ENCODE assay signal across 14 cellular contexts in the genomic region with DNA sequence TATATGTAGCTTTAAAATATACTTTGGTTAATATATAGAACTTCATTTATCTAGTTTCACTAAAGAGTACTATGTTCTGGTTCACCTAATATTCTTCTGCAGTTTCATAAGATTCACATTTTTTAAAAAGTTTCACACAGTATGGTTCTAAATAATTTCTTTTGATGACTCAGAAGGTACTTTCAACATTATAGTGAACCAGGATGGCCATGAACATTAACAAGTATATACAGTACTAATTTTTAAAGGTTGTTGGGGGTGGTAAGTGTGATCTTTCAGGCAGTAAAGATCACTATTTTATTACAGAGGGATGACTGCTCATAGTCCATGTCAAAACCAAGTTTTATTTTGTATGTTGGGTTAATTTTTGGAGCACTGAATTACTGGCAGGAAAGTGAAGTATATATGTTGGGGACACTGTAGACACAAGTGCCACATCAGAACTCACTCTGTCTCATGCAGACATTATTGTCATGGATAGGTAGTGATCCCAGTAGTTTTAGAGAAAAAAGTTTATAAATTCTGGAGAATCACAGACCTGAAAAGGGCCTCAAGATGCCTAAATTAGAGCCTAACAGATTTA. TPM values are rescaled to one million over a fixed set of nuclear protein-coding genes. Genes with fewer than 3 reads are reported as not detected.
DNase-seq lines count a peak whose midpoint lies in the region; ATAC-seq and TF ChIP-seq lines count a peak whose summit lies in the region.
"Had no signal": no experiment of that assay in that cellular context is flagged by ENCODE, and none has a peak within 500 bp of the region (broad histone marks: within the 10 kb centered on the region; RNA-seq: fewer than 3 reads in every experiment).

No MANE protein-coding gene starts in this region.

- no peak for TF ChIP-seq CTCF in HFFc6 (IDR thresholded peaks at IDR 0.05)

- H3K4me3 Mint-ChIP-seq in HFFc6: no peak overlapping the region
- no peak overlapping the region for H3K4me3 Mint-ChIP-seq in T-helper 17 cell
- H3K4me3 Mint-ChIP-seq in stimulated activated naive B cell treated with anti-CD40 and anti-IgM and Interleukin-4, amounts not matched to agents 10 μg/mL and 1 μg/mL and 100 μg/mL, for 72 hours: no peak overlapping the region
- H3K4me3 Mint-ChIP-seq: activated CD8-positive, alpha-beta memory T cell treated with anti-CD3 and anti-CD28 coated beads, Interleukin-2, amount 10 ng/mL, durations not matched to agents 7 days and 5 days; brain; T-helper 2 cell treated with Interferon-gamma antibody and Interleukin-4, amounts not matched to agents 5 μg/mL and 100 μg/mL, for 36 hours had no signal

- H3K27me3 Mint-ChIP-seq in HFFc6 (ENCODE audit: insufficient read depth): peaks cover 1% of the 10 kb centered on the region
- H3K27me3 Mint-ChIP-seq in T-helper 17 cell: no peaks in the 10 kb centered on the region
- no peaks in the 10 kb centered on the region for H3K27me3 Mint-ChIP-seq in stimulated activated naive B cell treated with anti-CD40 and anti-IgM and Interleukin-4, amounts not matched to agents 10 μg/mL and 1 μg/mL and 100 μg/mL, for 72 hours
- H3K27me3 Mint-ChIP-seq: activated CD8-positive, alpha-beta memory T cell treated with anti-CD3 and anti-CD28 coated beads, Interleukin-2, amount 10 ng/mL, durations not matched to agents 7 days and 5 days; brain had no signal

- no peak for DNase-seq in HFFc6
- no peak for DNase-seq in T-helper 17 cell
- peak; percentile 55 for DNase-seq in iris pigment epithelial cell (ENCODE audit: low read depth)
- no peak for DNase-seq in stimulated activated naive B cell treated with anti-CD40 and anti-IgM and Interleukin-4, amounts not matched to agents 10 μg/mL and 1 μg/mL and 100 μg/mL, for 72 hours
- no peak for DNase-seq in stimulated activated CD4-positive, alpha-beta T cell treated with anti-CD3 and anti-CD28 coated beads, Interleukin-4, amount 100 ng/mL, for 4 hours
- DNase-seq in NCI-H187 treated with DMSO at 0.1 percent for 48 hours (lab: John Stamatoyannopoulos, UW): no peak
- DNase-seq in cerebellar cortex (ENCODE audit: low spot score): no peak
- no peak for DNase-seq in NCI-H1417 treated with DMSO at 0.1 percent for 48 hours (lab: John Stamatoyannopoulos, UW)
- DNase-seq: activated CD8-positive, alpha-beta memory T cell treated with anti-CD3 and anti-CD28 coated beads, Interleukin-2, amount 10 ng/mL, durations not matched to agents 7 days and 5 days; NCI-H2227 treated with DMSO at 0.1 percent for 48 hours; Peyer's patch; retina had no signal

- H3K27ac Mint-ChIP-seq in HFFc6 (peak overlapping the region; percentile 75), T-helper 17 cell (peak overlapping the region; percentile 91)
- H3K27ac Mint-ChIP-seq in stimulated activated naive B cell treated with anti-CD40 and anti-IgM and Interleukin-4, amounts not matched to agents 10 μg/mL and 1 μg/mL and 100 μg/mL, for 72 hours: peak overlapping the region; percentile 88
- H3K27ac Mint-ChIP-seq: activated CD8-positive, alpha-beta memory T cell treated with anti-CD3 and anti-CD28 coated beads, Interleukin-2, amount 10 ng/mL, durations not matched to agents 7 days and 5 days; T-helper 2 cell treated with Interferon-gamma antibody and Interleukin-4, amounts not matched to agents 5 μg/mL and 100 μg/mL, for 36 hours had no signal

- H3K4me1 Mint-ChIP-seq in HFFc6 (ENCODE audit: low read depth) (peaks cover 78% of the 10 kb centered on the region), T-helper 17 cell (peaks cover 14% of the 10 kb centered on the region)
- H3K4me1 Mint-ChIP-seq in stimulated activated naive B cell treated with anti-CD40 and anti-IgM and Interleukin-4, amounts not matched to agents 10 μg/mL and 1 μg/mL and 100 μg/mL, for 72 hours: peaks cover 4 to 8% of the 10 kb centered on the region in 2 donors

- H3K9me3 ChIP-seq in T-helper 17 cell (ENCODE audit: control insufficient read depth, low read length, poor library complexity, severe bottlenecking): no peaks in the 10 kb centered on the region
- H3K9me3 ChIP-seq: Peyer's patch had no signal

- ATAC-seq in T-helper 17 cell: no peak
- ATAC-seq in stimulated activated naive B cell treated with anti-CD40 and anti-IgM and Interleukin-4, amounts not matched to agents 10 μg/mL and 1 μg/mL and 100 μg/mL, for 72 hours (replicated peaks): peak; percentile 31 to 49
- ATAC-seq: activated CD8-positive, alpha-beta memory T cell treated with anti-CD3 and anti-CD28 coated beads, Interleukin-2, amount 10 ng/mL, durations not matched to agents 7 days and 5 days had no signal

- H3K9me3 Mint-ChIP-seq in HFFc6: no peaks in the 10 kb centered on the region
- no peaks in the 10 kb centered on the region for H3K9me3 Mint-ChIP-seq in stimulated activated naive B cell treated with anti-CD40 and anti-IgM and Interleukin-4, amounts not matched to agents 10 μg/mL and 1 μg/mL and 100 μg/mL, for 72 hours
- H3K9me3 Mint-ChIP-seq: brain; T-helper 2 cell treated with Interferon-gamma antibody and Interleukin-4, amounts not matched to agents 5 μg/mL and 100 μg/mL, for 36 hours had no signal

- H3K36me3 Mint-ChIP-seq in HFFc6 (ENCODE audit: low read depth): peaks cover 8% of the 10 kb centered on the region
- peaks cover 4% of the 10 kb centered on the region for H3K36me3 Mint-ChIP-seq in T-helper 17 cell (ENCODE audit: low read depth)
- H3K36me3 Mint-ChIP-seq in stimulated activated naive B cell treated with anti-CD40 and anti-IgM and Interleukin-4, amounts not matched to agents 10 μg/mL and 1 μg/mL and 100 μg/mL, for 72 hours: peaks cover 9 to 30% of the 10 kb centered on the region in 2 donors

RNA-seq across cellular contexts. Expression of a gene that starts 60.0 kb away (rescaled TPM):
- total RNA-seq in HFFc6 (2021; fragmentation: NEBNext Ultra II Directional; extraction: Animal tissue kit (Norgen Biotek cat#: 25700)): 10 to 100 TPM; 23.4 to 34.7 (median 27.0) TPM
- total RNA-seq in T-helper 17 cell: 10 to 100 TPM; 55.0 to 61.6 TPM
